ENCODE assay signal across 12 cellular contexts in genomic region chr9:109448223-109448622, GRCh38. TPM values are rescaled to one million over a fixed set of nuclear protein-coding genes. Genes with fewer than 3 reads are reported as not detected.
DNase-seq lines count a peak whose midpoint lies in the region; ATAC-seq and TF ChIP-seq lines count a peak whose summit lies in the region.
"Had no signal": no experiment of that assay in that cellular context is flagged by ENCODE, and none has a peak within 500 bp of the region (broad histone marks: within the 10 kb centered on the region; RNA-seq: fewer than 3 reads in every experiment).

No MANE protein-coding gene starts in this region.

- TF ChIP-seq CTCF in A673 (conservative IDR thresholded peaks at IDR 0.05; ENCODE audit: low read depth, low read length) (no peak), OCI-LY7 (conservative IDR thresholded peaks at IDR 0.05; ENCODE audit: low read length) (no peak)

- H2AFZ ChIP-seq in OCI-LY7 (ENCODE audit: low read length) = no peak overlapping the region

- POLR2A ChIA-PET in A673 (lab: Charles Lee; ENCODE audit: low non-redundant PET) (no interaction called here), OCI-LY7 (lab: Charles Lee) (no interaction called here)

- H4K20me1 ChIP-seq in OCI-LY7 (ENCODE audit: insufficient read depth, low read length) = no peaks in the 10 kb centered on the region

- DNase-seq in A673 (ENCODE audit: low spot score) (peak; percentile 15), HS-5 (ENCODE audit: low read depth) (peak; percentile 19), amniotic epithelial cell (ENCODE audit: low read depth) (peak; percentile 30), iris pigment epithelial cell (ENCODE audit: low read depth) (peak; percentile 76), OCI-LY7 (ENCODE audit: low spot score) (no peak), amygdala (lab: John Stamatoyannopoulos, UW) (no peak), DMS53 (lab: John Stamatoyannopoulos, UW) (no peak)
- DNase-seq: activated CD8-positive, alpha-beta memory T cell treated with anti-CD3 and anti-CD28 coated beads, Interleukin-2, amount 50 U/mL, for 4 hours; C1 segment of cervical spinal cord; effector memory CD4-positive, alpha-beta T cell had no signal

- no peaks in the 10 kb centered on the region for H3K4me1 ChIP-seq in A673 (ENCODE audit: insufficient read depth, low read length, poor library complexity, severe bottlenecking)
- H3K4me1 ChIP-seq in OCI-LY7 (ENCODE audit: insufficient read depth, low read length, poor library complexity, severe bottlenecking) = no peaks in the 10 kb centered on the region

- no TSS peak for BruUV-seq in A673 (replicated peaks; lab: Mats Ljungman, UMichigan)
- no TSS peak for BruUV-seq in OCI-LY7 (replicated peaks; lab: Mats Ljungman, UMichigan)

- no peaks in the 10 kb centered on the region for H3K79me2 ChIP-seq in OCI-LY7 (ENCODE audit: insufficient read depth, low read depth, low read length)

- no peak for ATAC-seq in HG03095 (IDR thresholded peaks at IDR 0.05; ENCODE audit: unreplicated experiment)

- H3K4me2 ChIP-seq in OCI-LY7 (ENCODE audit: low read length) = no peak overlapping the region

- CTCF ChIA-PET in A673 (lab: Charles Lee) (no interaction called here), OCI-LY7 (lab: Charles Lee; ENCODE audit: unreplicated experiment) (no interaction called here)

- H3K36me3 ChIP-seq in A673 (ENCODE audit: insufficient read depth, low read length, poor library complexity, severe bottlenecking) (no peaks in the 10 kb centered on the region), OCI-LY7 (ENCODE audit: insufficient read depth, low read length) (no peaks in the 10 kb centered on the region)

- H3K27me3 ChIP-seq in A673 (replicated peaks; ENCODE audit: insufficient read depth, low read depth, low read length, poor library complexity) = no peaks in the 10 kb centered on the region

- H3K9me2 ChIP-seq in OCI-LY7 (ENCODE audit: insufficient read depth, low read length) = no peaks in the 10 kb centered on the region

- H3K27ac ChIP-seq in A673 (ENCODE audit: low read depth, low read length, poor library complexity, severe bottlenecking) (no peak overlapping the region), OCI-LY7 (ENCODE audit: low read depth, low read length, poor library complexity, severe bottlenecking) (no peak overlapping the region)

- no peaks in the 10 kb centered on the region for H3K9me3 ChIP-seq in A673 (ENCODE audit: low read depth, low read length, poor library complexity, severe bottlenecking)
- no peaks in the 10 kb centered on the region for H3K9me3 ChIP-seq in OCI-LY7 (ENCODE audit: low read length)

- intact Hi-C loops in A673 (cut with micrococcal nuclease; ENCODE audit: unreplicated experiment) = no loop called here
- intact Hi-C loops in OCI-LY7 (cut with micrococcal nuclease; ENCODE audit: unreplicated experiment) = no loop called here

- H3K4me3 ChIP-seq in A673 (ENCODE audit: low read depth, low read length, poor library complexity, severe bottlenecking) (no peak overlapping the region), OCI-LY7 (ENCODE audit: low read depth, low read length, poor library complexity, severe bottlenecking) (no peak overlapping the region)
- H3K4me3 ChIP-seq: lung had no signal

RNA-seq across cellular contexts. Expression of gene PTPN3, which starts 49.9 kb away (rescaled TPM):
- total RNA-seq in A673 (2021) = 1.0 and 1.1 TPM in 2 replicates
- 0.03 TPM in 1 of 2 replicates, not detected in the other for total RNA-seq in OCI-LY7 (2014; rRNA removed; shearing (Covaris generic))
- total RNA-seq in OCI-LY7 (2022) = not detected in 2 replicates

Comparison
In these comparisons a context has a peak if more than half of its experiments do, and no peak if none do; other contexts are left out.
1. DNase-seq: peak in A673 (single experiment), HS-5 (single experiment), amniotic epithelial cell (single experiment) and iris pigment epithelial cell (single experiment); none in OCI-LY7 (single experiment), amygdala (0 of 56) and DMS53 (single experiment).